1 cellular context compared by ENCODE assay signal in the genomic region with DNA sequence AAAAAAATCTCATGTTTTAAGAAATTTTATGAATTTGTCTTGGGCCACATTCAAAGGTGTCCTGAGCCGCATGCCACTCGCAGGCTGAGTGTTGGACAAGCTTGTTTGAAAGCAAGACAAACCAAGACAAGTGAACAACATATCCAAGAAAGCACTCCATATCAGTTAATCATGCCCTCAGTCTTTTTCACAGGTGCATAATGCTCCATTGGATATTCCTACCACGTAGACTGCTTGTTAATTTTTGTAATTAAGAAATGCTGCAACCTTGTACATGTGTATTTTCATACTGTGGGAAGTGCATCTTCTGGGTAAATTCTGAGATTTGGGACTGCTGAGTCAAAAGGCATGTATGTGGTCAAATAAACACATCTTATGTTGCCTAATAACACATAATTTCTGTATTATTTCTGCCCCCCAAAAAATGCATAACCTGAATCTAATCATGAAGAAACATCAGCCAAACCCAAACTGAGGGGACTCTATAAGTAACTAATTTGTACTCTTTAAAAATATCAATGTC.
TF ChIP-seq lines count a peak whose summit lies in the region.

No MANE protein-coding gene starts in this region.

TF ChIP-seq in H1, 55 proteins besides CTCF, POLR2A, EP300 and RAD21:
- TF ChIP-seq TAF7 (optimal IDR thresholded peaks at IDR 0.05; ENCODE audit: borderline replicate concordance, low read depth, low read length), result no peak
- TF ChIP-seq KDM1A (IDR thresholded peaks at IDR 0.05; ENCODE audit: borderline replicate concordance, low read length), result no peak
- TF ChIP-seq SIRT6 (IDR thresholded peaks at IDR 0.05; ENCODE audit: low read length), result no peak
- TF ChIP-seq HDAC2 (IDR thresholded peaks at IDR 0.05; ENCODE audit: borderline replicate concordance in 1 of 2, low read depth in 2 of 2, low read length in 2 of 2), result no peak
- TF ChIP-seq POU5F1 (IDR thresholded peaks at IDR 0.05; ENCODE audit: low read depth, low read length), result no peak
- TF ChIP-seq, protein P1, sequence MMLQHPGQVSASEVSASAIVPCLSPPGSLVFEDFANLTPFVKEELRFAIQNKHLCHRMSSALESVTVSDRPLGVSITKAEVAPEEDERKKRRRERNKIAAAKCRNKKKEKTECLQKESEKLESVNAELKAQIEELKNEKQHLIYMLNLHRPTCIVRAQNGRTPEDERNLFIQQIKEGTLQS (IDR thresholded peaks at IDR 0.05; ENCODE audit: insufficient read depth, low read depth, low read length), result no peak
- TF ChIP-seq BACH1 (IDR thresholded peaks at IDR 0.05; ENCODE audit: low read length), result no peak
- TF ChIP-seq KDM4A (IDR thresholded peaks at IDR 0.05; ENCODE audit: low read depth, low read length, severe bottlenecking), result no peak
- TF ChIP-seq SP1 (IDR thresholded peaks at IDR 0.05; ENCODE audit: low read depth, low read length), result no peak
- no peak for TF ChIP-seq SIN3A (conservative IDR thresholded peaks at IDR 0.05 in 1 of 2, IDR thresholded peaks at IDR 0.05 in 1 of 2; ENCODE audit: low read depth in 1 of 2, low read length in 2 of 2)
- no peak for TF ChIP-seq FOSL1 (IDR thresholded peaks at IDR 0.05; ENCODE audit: insufficient read depth, low read depth, low read length)
- TF ChIP-seq RFX5 (IDR thresholded peaks at IDR 0.05; ENCODE audit: borderline replicate concordance, low read depth, low read length), result no peak
- TF ChIP-seq CREB1 (IDR thresholded peaks at IDR 0.05), result no peak
- TF ChIP-seq HDAC6 (IDR thresholded peaks at IDR 0.05; ENCODE audit: low read depth, low read length), result no peak
- TF ChIP-seq JUND (IDR thresholded peaks at IDR 0.05; ENCODE audit: low read length), result no peak
- no peak for TF ChIP-seq KDM5A (IDR thresholded peaks at IDR 0.05; ENCODE audit: low read length)
- no peak for TF ChIP-seq EZH2 (IDR thresholded peaks at IDR 0.05; ENCODE audit: low read depth, low read length, severe bottlenecking)
- TF ChIP-seq RNF2 (IDR thresholded peaks at IDR 0.05; ENCODE audit: borderline replicate concordance, low read depth, low read length, missing control alignments, poor library complexity, severe bottlenecking), result no peak
TF ChIP-seq in H1: peak in this region for 0.
